Comparison of ENCODE assay signal across 1 cellular context in genomic region chr17:63498621-63499195, GRCh38.
TF ChIP-seq lines count a peak whose summit lies in the region.

No MANE protein-coding gene starts in this region.

TF ChIP-seq in HepG2, 621 proteins besides CTCF, POLR2A, EP300 and RAD21:
- TF ChIP-seq TFE3 (CRISPR knock-in tag; IDR thresholded peaks at IDR 0.05): peak; percentile 66; the same call in 1 of the 2 replicates
- TF ChIP-seq RERE (CRISPR knock-in tag; IDR thresholded peaks at IDR 0.05; ENCODE audit: low read depth): no peak
- TF ChIP-seq, protein P1, sequence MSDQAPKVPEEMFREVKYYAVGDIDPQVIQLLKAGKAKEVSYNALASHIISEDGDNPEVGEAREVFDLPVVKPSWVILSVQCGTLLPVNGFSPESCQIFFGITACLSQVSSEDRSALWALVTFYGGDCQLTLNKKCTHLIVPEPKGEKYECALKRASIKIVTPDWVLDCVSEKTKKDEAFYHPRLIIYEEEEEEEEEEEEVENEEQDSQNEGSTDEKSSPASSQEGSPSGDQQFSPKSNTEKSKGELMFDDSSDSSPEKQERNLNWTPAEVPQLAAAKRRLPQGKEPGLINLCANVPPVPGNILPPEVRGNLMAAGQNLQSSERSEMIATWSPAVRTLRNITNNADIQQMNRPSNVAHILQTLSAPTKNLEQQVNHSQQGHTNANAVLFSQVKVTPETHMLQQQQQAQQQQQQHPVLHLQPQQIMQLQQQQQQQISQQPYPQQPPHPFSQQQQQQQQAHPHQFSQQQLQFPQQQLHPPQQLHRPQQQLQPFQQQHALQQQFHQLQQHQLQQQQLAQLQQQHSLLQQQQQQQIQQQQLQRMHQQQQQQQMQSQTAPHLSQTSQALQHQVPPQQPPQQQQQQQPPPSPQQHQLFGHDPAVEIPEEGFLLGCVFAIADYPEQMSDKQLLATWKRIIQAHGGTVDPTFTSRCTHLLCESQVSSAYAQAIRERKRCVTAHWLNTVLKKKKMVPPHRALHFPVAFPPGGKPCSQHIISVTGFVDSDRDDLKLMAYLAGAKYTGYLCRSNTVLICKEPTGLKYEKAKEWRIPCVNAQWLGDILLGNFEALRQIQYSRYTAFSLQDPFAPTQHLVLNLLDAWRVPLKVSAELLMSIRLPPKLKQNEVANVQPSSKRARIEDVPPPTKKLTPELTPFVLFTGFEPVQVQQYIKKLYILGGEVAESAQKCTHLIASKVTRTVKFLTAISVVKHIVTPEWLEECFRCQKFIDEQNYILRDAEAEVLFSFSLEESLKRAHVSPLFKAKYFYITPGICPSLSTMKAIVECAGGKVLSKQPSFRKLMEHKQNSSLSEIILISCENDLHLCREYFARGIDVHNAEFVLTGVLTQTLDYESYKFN (CRISPR knock-in tag; conservative IDR thresholded peaks at IDR 0.05): peak; percentile 23; the same call in 1 of the 2 replicates
- 0 out of 2 replicates have a peak, but pooled peaks have one; percentile 7 for TF ChIP-seq PITX1 (CRISPR knock-in tag; IDR thresholded peaks at IDR 0.05)
- no peak for TF ChIP-seq THRA (CRISPR knock-in tag; IDR thresholded peaks at IDR 0.05; ENCODE audit: borderline replicate concordance)
- no peak for TF ChIP-seq AFF4 (CRISPR knock-in tag; IDR thresholded peaks at IDR 0.05)
- TF ChIP-seq ZNF382 (CRISPR knock-in tag; IDR thresholded peaks at IDR 0.05; ENCODE audit: borderline replicate concordance): no peak
- TF ChIP-seq SPEN (CRISPR knock-in tag; IDR thresholded peaks at IDR 0.05; ENCODE audit: low read depth): peak; percentile 9; the same call in 1 of the 2 replicates
- TF ChIP-seq RAD51 (IDR thresholded peaks at IDR 0.05; ENCODE audit: borderline replicate concordance): no peak
- TF ChIP-seq SAP130 (CRISPR knock-in tag; IDR thresholded peaks at IDR 0.05; ENCODE audit: low read depth): 0 out of 2 replicates have a peak, but pooled peaks have one; percentile 11
- no peak for TF ChIP-seq HNRNPL (IDR thresholded peaks at IDR 0.05; ENCODE audit: low read depth, low read length)
- TF ChIP-seq PCBP1 (IDR thresholded peaks at IDR 0.05; ENCODE audit: borderline replicate concordance, low read depth, low read length): no peak
- peak; percentile 71 for TF ChIP-seq NR2F6 (IDR thresholded peaks at IDR 0.05)
- TF ChIP-seq NR2F6 (CRISPR knock-in tag; IDR thresholded peaks at IDR 0.05): no peak; the same call in 1 of the 2 replicates
- TF ChIP-seq BRCA1 (CRISPR knock-in tag; IDR thresholded peaks at IDR 0.05): no peak
- TF ChIP-seq GTF3A (CRISPR knock-in tag; conservative IDR thresholded peaks at IDR 0.05): no peak
- TF ChIP-seq, protein P2, sequence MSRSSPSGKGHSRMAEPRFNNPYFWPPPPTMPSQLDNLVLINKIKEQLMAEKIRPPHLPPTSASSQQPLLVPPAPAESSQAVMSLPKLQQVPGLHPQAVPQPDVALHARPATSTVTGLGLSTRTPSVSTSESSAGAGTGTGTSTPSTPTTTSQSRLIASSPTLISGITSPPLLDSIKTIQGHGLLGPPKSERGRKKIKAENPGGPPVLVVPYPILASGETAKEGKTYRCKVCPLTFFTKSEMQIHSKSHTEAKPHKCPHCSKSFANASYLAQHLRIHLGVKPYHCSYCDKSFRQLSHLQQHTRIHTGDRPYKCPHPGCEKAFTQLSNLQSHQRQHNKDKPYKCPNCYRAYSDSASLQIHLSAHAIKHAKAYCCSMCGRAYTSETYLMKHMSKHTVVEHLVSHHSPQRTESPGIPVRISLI (CRISPR knock-in tag; IDR thresholded peaks at IDR 0.05; ENCODE audit: borderline replicate concordance): peak; percentile 57; the same call in 1 of the 2 replicates
- no peak for TF ChIP-seq ZNF790 (CRISPR knock-in tag; IDR thresholded peaks at IDR 0.05; ENCODE audit: borderline replicate concordance)
- TF ChIP-seq, protein P3, sequence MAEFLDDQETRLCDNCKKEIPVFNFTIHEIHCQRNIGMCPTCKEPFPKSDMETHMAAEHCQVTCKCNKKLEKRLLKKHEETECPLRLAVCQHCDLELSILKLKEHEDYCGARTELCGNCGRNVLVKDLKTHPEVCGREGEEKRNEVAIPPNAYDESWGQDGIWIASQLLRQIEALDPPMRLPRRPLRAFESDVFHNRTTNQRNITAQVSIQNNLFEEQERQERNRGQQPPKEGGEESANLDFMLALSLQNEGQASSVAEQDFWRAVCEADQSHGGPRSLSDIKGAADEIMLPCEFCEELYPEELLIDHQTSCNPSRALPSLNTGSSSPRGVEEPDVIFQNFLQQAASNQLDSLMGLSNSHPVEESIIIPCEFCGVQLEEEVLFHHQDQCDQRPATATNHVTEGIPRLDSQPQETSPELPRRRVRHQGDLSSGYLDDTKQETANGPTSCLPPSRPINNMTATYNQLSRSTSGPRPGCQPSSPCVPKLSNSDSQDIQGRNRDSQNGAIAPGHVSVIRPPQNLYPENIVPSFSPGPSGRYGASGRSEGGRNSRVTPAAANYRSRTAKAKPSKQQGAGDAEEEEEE (CRISPR knock-in tag; IDR thresholded peaks at IDR 0.05; ENCODE audit: borderline replicate concordance): no peak
- no peak for TF ChIP-seq KDM3A (CRISPR knock-in tag; IDR thresholded peaks at IDR 0.05; ENCODE audit: low read depth)
- no peak for TF ChIP-seq RBM22 (optimal IDR thresholded peaks at IDR 0.05; ENCODE audit: low read length)
- TF ChIP-seq HOXA3 (CRISPR knock-in tag; IDR thresholded peaks at IDR 0.05): no peak; the same call in 1 of the 2 replicates
- no peak for TF ChIP-seq ZNF224 (CRISPR knock-in tag; IDR thresholded peaks at IDR 0.05)
- no peak for TF ChIP-seq IKZF1 (IDR thresholded peaks at IDR 0.05)
- TF ChIP-seq RCOR2 (CRISPR knock-in tag; IDR thresholded peaks at IDR 0.05): no peak
- peak in 1 of 2 experiments; percentile 52; a peak in 2 of 4 replicates for TF ChIP-seq NR2F1 (CRISPR knock-in tag; IDR thresholded peaks at IDR 0.05)
- TF ChIP-seq MEF2D (CRISPR knock-in tag; IDR thresholded peaks at IDR 0.05): no peak
- no peak for TF ChIP-seq MXI1 (IDR thresholded peaks at IDR 0.05; ENCODE audit: borderline replicate concordance, low read depth, low read length)
